In the genomic region with DNA sequence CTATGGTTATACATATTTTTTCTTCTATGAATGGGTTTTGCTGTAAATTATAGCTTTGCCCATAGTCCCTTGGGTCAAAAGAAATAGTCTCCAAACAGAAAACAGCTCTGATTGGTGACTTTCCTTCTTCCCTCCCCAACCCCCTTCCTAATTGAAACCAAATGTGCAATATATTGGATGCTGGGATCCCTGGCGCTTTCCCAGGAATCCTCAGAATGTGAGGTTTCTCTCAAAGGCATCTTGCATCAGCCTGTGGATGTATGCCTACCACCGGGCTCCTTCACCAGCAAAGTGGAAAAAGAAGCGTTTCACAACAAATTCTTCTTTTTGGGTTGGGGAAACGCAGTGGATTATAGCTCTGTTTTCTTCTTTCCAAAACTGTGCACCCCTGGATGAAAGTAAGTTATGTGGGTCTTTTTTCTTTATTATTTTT, we compare ENCODE assay signal across 1 cellular context.
TF ChIP-seq lines count a peak whose summit lies in the region.

A gene (plus strand): TSS at position 231 of the 433 bp plus-strand sequence. CDS start 86,600 bp downstream, outside the sequence.

TF ChIP-seq in GM23338, 12 proteins besides CTCF, POLR2A, EP300 and RAD21 (continued from another document):
- TF ChIP-seq, protein P1, sequence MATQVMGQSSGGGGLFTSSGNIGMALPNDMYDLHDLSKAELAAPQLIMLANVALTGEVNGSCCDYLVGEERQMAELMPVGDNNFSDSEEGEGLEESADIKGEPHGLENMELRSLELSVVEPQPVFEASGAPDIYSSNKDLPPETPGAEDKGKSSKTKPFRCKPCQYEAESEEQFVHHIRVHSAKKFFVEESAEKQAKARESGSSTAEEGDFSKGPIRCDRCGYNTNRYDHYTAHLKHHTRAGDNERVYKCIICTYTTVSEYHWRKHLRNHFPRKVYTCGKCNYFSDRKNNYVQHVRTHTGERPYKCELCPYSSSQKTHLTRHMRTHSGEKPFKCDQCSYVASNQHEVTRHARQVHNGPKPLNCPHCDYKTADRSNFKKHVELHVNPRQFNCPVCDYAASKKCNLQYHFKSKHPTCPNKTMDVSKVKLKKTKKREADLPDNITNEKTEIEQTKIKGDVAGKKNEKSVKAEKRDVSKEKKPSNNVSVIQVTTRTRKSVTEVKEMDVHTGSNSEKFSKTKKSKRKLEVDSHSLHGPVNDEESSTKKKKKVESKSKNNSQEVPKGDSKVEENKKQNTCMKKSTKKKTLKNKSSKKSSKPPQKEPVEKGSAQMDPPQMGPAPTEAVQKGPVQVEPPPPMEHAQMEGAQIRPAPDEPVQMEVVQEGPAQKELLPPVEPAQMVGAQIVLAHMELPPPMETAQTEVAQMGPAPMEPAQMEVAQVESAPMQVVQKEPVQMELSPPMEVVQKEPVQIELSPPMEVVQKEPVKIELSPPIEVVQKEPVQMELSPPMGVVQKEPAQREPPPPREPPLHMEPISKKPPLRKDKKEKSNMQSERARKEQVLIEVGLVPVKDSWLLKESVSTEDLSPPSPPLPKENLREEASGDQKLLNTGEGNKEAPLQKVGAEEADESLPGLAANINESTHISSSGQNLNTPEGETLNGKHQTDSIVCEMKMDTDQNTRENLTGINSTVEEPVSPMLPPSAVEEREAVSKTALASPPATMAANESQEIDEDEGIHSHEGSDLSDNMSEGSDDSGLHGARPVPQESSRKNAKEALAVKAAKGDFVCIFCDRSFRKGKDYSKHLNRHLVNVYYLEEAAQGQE (IDR thresholded peaks at IDR 0.05; ENCODE audit: unreplicated experiment) = no peak
